ENCODE assay signal across 21 cellular contexts in genomic region chr11:95415837-95416288, GRCh38.
"Had no signal": no experiment of that assay in that cellular context is flagged by ENCODE, and none has a peak within 500 bp of the region (broad histone marks: within the 10 kb centered on the region; RNA-seq: fewer than 3 reads in every experiment).

No MANE protein-coding gene starts in this region.

- H3K27ac Mint-ChIP-seq: activated B cell treated with CpG ODN at 0.5 μM for 24 hours; activated CD4-positive, alpha-beta T cell treated with anti-CD3 and anti-CD28 coated beads, Interleukin-2, amount 10 ng/mL, durations not matched to agents 24 days and 14 days; activated CD8-positive, alpha-beta T cell treated with anti-CD3 and anti-CD28 coated beads for 36 hours; activated T-helper 2 cell treated with anti-CD3 and anti-CD28 coated beads, Interferon-gamma antibody, Interleukin-2, Interleukin-4, amounts not matched to agents 10 μg/mL and 5 μg/mL and 100 μg/mL, durations not matched to agents 14 hours and 24 hours and 36 hours; immature natural killer cell had no signal

- H3K4me1 Mint-ChIP-seq: central memory CD8-positive, alpha-beta T cell; immature natural killer cell had no signal

- DNase-seq: activated B cell treated with CpG ODN at 0.5 μM for 24 hours; activated CD4-positive, alpha-beta T cell treated with anti-CD3 and anti-CD28 coated beads, Interleukin-2, amount 10 ng/mL, durations not matched to agents 24 days and 14 days; activated CD8-positive, alpha-beta T cell treated with anti-CD3 and anti-CD28 coated beads for 36 hours; activated naive CD4-positive, alpha-beta T cell treated with Interleukin-2 at 50 U/mL for 16 hours; activated T-cell treated with anti-CD3 and anti-CD28 coated beads, Interleukin-2, amount 50 U/mL, for 1 hour; brain microvascular endothelial cell; colonic mucosa; gastrocnemius medialis; heart left ventricle; immature natural killer cell; kidney glomerular epithelial cell; naive thymus-derived CD8-positive, alpha-beta T cell; pancreas; stimulated activated naive CD4-positive, alpha-beta T cell; SW 1271; T-helper 2 cell; tibial artery; uterus had no signal

- ATAC-seq: activated CD8-positive, alpha-beta T cell treated with anti-CD3 and anti-CD28 coated beads for 36 hours; gastrocnemius medialis; naive thymus-derived CD8-positive, alpha-beta T cell; sciatic nerve had no signal

- H3K36me3 Mint-ChIP-seq: naive thymus-derived CD8-positive, alpha-beta T cell had no signal

- H3K4me3 Mint-ChIP-seq: activated B cell treated with CpG ODN at 0.5 μM for 24 hours; activated CD4-positive, alpha-beta T cell treated with anti-CD3 and anti-CD28 coated beads, Interleukin-2, amount 10 ng/mL, durations not matched to agents 24 days and 14 days; activated CD8-positive, alpha-beta T cell treated with anti-CD3 and anti-CD28 coated beads for 36 hours; central memory CD8-positive, alpha-beta T cell; immature natural killer cell; naive thymus-derived CD8-positive, alpha-beta T cell had no signal

- H3K9me3 Mint-ChIP-seq: activated B cell treated with CpG ODN at 0.5 μM for 24 hours; activated CD8-positive, alpha-beta T cell treated with anti-CD3 and anti-CD28 coated beads for 36 hours; central memory CD8-positive, alpha-beta T cell had no signal

- H3K27me3 Mint-ChIP-seq: activated B cell treated with CpG ODN at 0.5 μM for 24 hours; activated CD4-positive, alpha-beta T cell treated with anti-CD3 and anti-CD28 coated beads, Interleukin-2, amount 10 ng/mL, durations not matched to agents 24 days and 14 days; activated CD8-positive, alpha-beta T cell treated with anti-CD3 and anti-CD28 coated beads for 36 hours had no signal
